In genomic region chr4:96448315-96448872, GRCh38 we compare ENCODE assay signal across 36 cellular contexts.
"Had no signal": no experiment of that assay in that cellular context is flagged by ENCODE, and none has a peak within 500 bp of the region (broad histone marks: within the 10 kb centered on the region; RNA-seq: fewer than 3 reads in every experiment).

No MANE protein-coding gene starts in this region.

- H3K27ac Mint-ChIP-seq: activated B cell treated with CpG ODN at 0.5 μM for 24 hours; activated CD4-positive, alpha-beta memory T cell treated with anti-CD3 and anti-CD28 coated beads for 36 hours; activated CD4-positive, alpha-beta T cell treated with anti-CD3 and anti-CD28 coated beads, Interleukin-2, amount 10 ng/mL, durations not matched to agents 24 days and 14 days; activated CD8-positive, alpha-beta T cell treated with anti-CD3 and anti-CD28 coated beads for 36 hours; activated naive CD4-positive, alpha-beta T cell treated with anti-CD3 and anti-CD28 coated beads for 36 hours; activated naive CD4-positive, alpha-beta T cell treated with anti-CD3 and anti-CD28 coated beads, Interleukin-2, amount 50 U/mL, for 72 hours; activated naive CD8-positive, alpha-beta T cell treated with anti-CD3 and anti-CD28 coated beads for 36 hours; activated T-cell treated with anti-CD3 and anti-CD28 coated beads, Interleukin-2, amount 50 U/mL, for 72 hours; activated T-helper 1 cell treated with anti-CD3 and anti-CD28 coated beads, Interleukin-12 subunit alpha, Interleukin-12 subunit beta, Interleukin-2, Interleukin-4 antibody, amounts not matched to agents 30 ng/mL and 10 ng/mL and 1 ng/mL, durations not matched to agents 14 hours and 24 hours and 36 hours; activated T-helper 17 cell treated with anti-CD3 and anti-CD28 coated beads, Interleukin-2, amount 50 U/mL, for 72 hours; T-helper 1 cell treated with Interleukin-12 subunit alpha and Interleukin-12 subunit beta and Interleukin-4 antibody, amounts not matched to agents 30 μg/mL and 1 μg/mL, for 36 hours; T-helper 2 cell treated with Interferon-gamma antibody and Interleukin-4, amounts not matched to agents 5 μg/mL and 100 μg/mL, for 36 hours had no signal

- H3K4me1 ChIP-seq: adrenal gland, body of pancreas, breast epithelium had no signal

- H3K27me3 Mint-ChIP-seq: activated B cell treated with CpG ODN at 0.5 μM for 24 hours; activated CD4-positive, alpha-beta memory T cell treated with anti-CD3 and anti-CD28 coated beads for 36 hours; activated CD4-positive, alpha-beta T cell treated with anti-CD3 and anti-CD28 coated beads, Interleukin-2, amount 10 ng/mL, durations not matched to agents 24 days and 14 days; activated CD8-positive, alpha-beta T cell treated with anti-CD3 and anti-CD28 coated beads for 36 hours; activated naive CD8-positive, alpha-beta T cell treated with anti-CD3 and anti-CD28 coated beads for 36 hours; activated T-helper 17 cell treated with anti-CD3 and anti-CD28 coated beads, Interleukin-2, amount 50 U/mL, for 72 hours had no signal

- H3K36me3 ChIP-seq: adrenal gland, brain microvascular endothelial cell, breast epithelium had no signal

- H3K4me3 Mint-ChIP-seq: activated B cell treated with CpG ODN at 0.5 μM for 24 hours; activated CD4-positive, alpha-beta memory T cell treated with anti-CD3 and anti-CD28 coated beads for 36 hours; activated CD4-positive, alpha-beta T cell treated with anti-CD3 and anti-CD28 coated beads, Interleukin-2, amount 10 ng/mL, durations not matched to agents 24 days and 14 days; activated CD8-positive, alpha-beta T cell treated with anti-CD3 and anti-CD28 coated beads for 36 hours; activated naive CD4-positive, alpha-beta T cell treated with anti-CD3 and anti-CD28 coated beads for 36 hours; activated naive CD8-positive, alpha-beta T cell treated with anti-CD3 and anti-CD28 coated beads for 36 hours; activated T-cell treated with anti-CD3 and anti-CD28 coated beads, Interleukin-2, amount 50 U/mL, for 4 hours; activated T-cell treated with anti-CD3 and anti-CD28 coated beads, Interleukin-2, amount 50 U/mL, for 72 hours; activated T-helper 1 cell treated with anti-CD3 and anti-CD28 coated beads, Interleukin-12 subunit alpha, Interleukin-12 subunit beta, Interleukin-2, Interleukin-4 antibody, amounts not matched to agents 30 ng/mL and 10 ng/mL and 1 ng/mL, durations not matched to agents 14 hours and 24 hours and 36 hours; activated T-helper 17 cell treated with anti-CD3 and anti-CD28 coated beads, Interleukin-2, amount 50 U/mL, for 72 hours; T-helper 1 cell treated with Interleukin-12 subunit alpha and Interleukin-12 subunit beta and Interleukin-4 antibody, amounts not matched to agents 30 μg/mL and 1 μg/mL, for 36 hours; T-helper 2 cell treated with Interferon-gamma antibody and Interleukin-4, amounts not matched to agents 5 μg/mL and 100 μg/mL, for 36 hours had no signal

- DNase-seq: activated B cell treated with CpG ODN at 0.5 μM for 24 hours; activated CD4-positive, alpha-beta memory T cell treated with anti-CD3 and anti-CD28 coated beads for 36 hours; activated CD4-positive, alpha-beta T cell treated with anti-CD3 and anti-CD28 coated beads for 4 hours; activated CD4-positive, alpha-beta T cell treated with anti-CD3 and anti-CD28 coated beads, Interleukin-2, amount 10 ng/mL, durations not matched to agents 24 days and 14 days; activated CD4-positive, alpha-beta T cell treated with anti-CD3 and anti-CD28 coated beads, Interleukin-2, amount 50 U/mL, for 1 hour; activated CD4-positive, alpha-beta T cell treated with anti-CD3 and anti-CD28 coated beads, Interleukin-2, amount 50 U/mL, for 4 hours; activated CD4-positive, CD25-positive, alpha-beta regulatory T cell treated with anti-CD3 and anti-CD28 coated beads, Interleukin-2, amount 50 U/mL, for 72 hours; activated CD8-positive, alpha-beta memory T cell treated with anti-CD3 and anti-CD28 coated beads, Interleukin-2, amount 50 U/mL, for 4 hours; activated CD8-positive, alpha-beta T cell treated with anti-CD3 and anti-CD28 coated beads for 36 hours; activated effector memory CD4-positive, alpha-beta T cell treated with anti-CD3 and anti-CD28 coated beads, Interleukin-2, amount 50 U/mL, for 16 hours; activated gamma-delta T cell treated with Interleukin-2 at 50 U/mL for 16 hours; activated naive CD4-positive, alpha-beta T cell; activated naive CD4-positive, alpha-beta T cell treated with anti-CD3 and anti-CD28 coated beads for 36 hours; activated naive CD4-positive, alpha-beta T cell treated with anti-CD3 and anti-CD28 coated beads, Interleukin-2, amount 50 U/mL, for 16 hours; activated naive CD8-positive, alpha-beta T cell treated with anti-CD3 and anti-CD28 coated beads for 36 hours; activated T-cell treated with anti-CD3 and anti-CD28 coated beads for 4 hours; activated T-cell treated with anti-CD3 and anti-CD28 coated beads, Interleukin-2, amount 50 U/mL, for 1 hour; activated T-cell treated with anti-CD3 and anti-CD28 coated beads, Interleukin-2, amount 50 U/mL, for 4 hours; activated T-cell treated with anti-CD3 and anti-CD28 coated beads, Interleukin-2, amount 50 U/mL, for 72 hours; adrenal gland; amniotic stem cell; aorta; body of pancreas; brain microvascular endothelial cell; central memory CD4-positive, alpha-beta T cell; T-helper 2 cell; T-helper 9 cell had no signal

- H3K4me3 ChIP-seq: adrenal gland, body of pancreas, breast epithelium had no signal

- H3K4me1 Mint-ChIP-seq: activated B cell treated with CpG ODN at 0.5 μM for 24 hours; activated CD4-positive, alpha-beta T cell treated with anti-CD3 and anti-CD28 coated beads, Interleukin-2, amount 10 ng/mL, durations not matched to agents 24 days and 14 days; activated naive CD8-positive, alpha-beta T cell treated with anti-CD3 and anti-CD28 coated beads for 36 hours; activated T-helper 17 cell treated with anti-CD3 and anti-CD28 coated beads, Interleukin-2, amount 50 U/mL, for 72 hours had no signal

- FAIRE-seq: astrocyte, TTC549 had no signal

- H3K27ac ChIP-seq: adrenal gland, body of pancreas, brain microvascular endothelial cell, breast epithelium, VCaP had no signal

- ATAC-seq: activated CD8-positive, alpha-beta T cell treated with anti-CD3 and anti-CD28 coated beads for 36 hours; activated naive CD4-positive, alpha-beta T cell treated with anti-CD3 and anti-CD28 coated beads, Interleukin-2, amount 50 U/mL, for 72 hours; activated T-cell treated with anti-CD3 and anti-CD28 coated beads, Interleukin-2, amount 50 U/mL, for 4 hours; activated T-cell treated with anti-CD3 and anti-CD28 coated beads, Interleukin-2, amount 50 U/mL, for 72 hours; activated T-helper 17 cell treated with anti-CD3 and anti-CD28 coated beads, Interleukin-2, amount 50 U/mL, for 72 hours; body of pancreas had no signal

- H3K27me3 ChIP-seq: adrenal gland, body of pancreas, brain microvascular endothelial cell, breast epithelium had no signal
